ENCODE assay signal across 8 cellular contexts in genomic region chr9:38392235-38393127, GRCh38. TPM values are rescaled to one million over a fixed set of nuclear protein-coding genes. Genes with fewer than 3 reads are reported as not detected.
DNase-seq lines count a peak whose midpoint lies in the region; ATAC-seq and TF ChIP-seq lines count a peak whose summit lies in the region.

Gene ALDH1B1, plus strand, starts transcription at chr9:38392702. Its CDS starts 3,047 bp downstream, at chr9:38395749.

- no peaks in the 10 kb centered on the region for H3K9me3 Mint-ChIP-seq in activated naive CD4-positive, alpha-beta T cell treated with anti-CD3 and anti-CD28 coated beads, Interleukin-2, amount 10 ng/mL, durations not matched to agents 7 days and 5 days
- H3K9me3 Mint-ChIP-seq in glutamatergic neuron (ENCODE audit: unreplicated experiment) (peaks cover 2% of the 10 kb centered on the region), osteocyte (ENCODE audit: unreplicated experiment) (no peaks in the 10 kb centered on the region)

- TF ChIP-seq CTCF in glutamatergic neuron (IDR thresholded peaks at IDR 0.05; ENCODE audit: partially characterized antibody, unreplicated experiment) (no peak), osteocyte (IDR thresholded peaks at IDR 0.05) (peak; percentile 15), tibial artery (IDR thresholded peaks at IDR 0.05) (peak in 1 of 2 experiments; percentile 16)

- CTCF ChIA-PET in activated naive CD4-positive, alpha-beta T cell treated with anti-CD3 and anti-CD28 coated beads, Interleukin-2, amount 10 ng/mL, durations not matched to agents 7 days and 5 days (lab: Charles Lee), result interaction anchor here (0.8 to 1.5 kb wide), 2 partner anchors 53 to 479 kb away, joined by 3 to 5 read pairs; no protein-coding TSS in a partner anchor

- H3K4me1 Mint-ChIP-seq in activated naive CD4-positive, alpha-beta T cell treated with anti-CD3 and anti-CD28 coated beads, Interleukin-2, amount 10 ng/mL, durations not matched to agents 7 days and 5 days, result peaks cover 15% of the 10 kb centered on the region
- H3K4me1 Mint-ChIP-seq in glutamatergic neuron (ENCODE audit: low read depth, unreplicated experiment), result no peaks in the 10 kb centered on the region
- H3K4me1 Mint-ChIP-seq in osteocyte (ENCODE audit: unreplicated experiment), result peaks cover 19% of the 10 kb centered on the region

- H3K4me3 Mint-ChIP-seq in activated naive CD4-positive, alpha-beta T cell treated with anti-CD3 and anti-CD28 coated beads, Interleukin-2, amount 10 ng/mL, durations not matched to agents 7 days and 5 days, result peak within 1 kb of the TSS; percentile 87
- peak within 1 kb of the TSS; percentile 96 for H3K4me3 Mint-ChIP-seq in glutamatergic neuron (ENCODE audit: unreplicated experiment)
- H3K4me3 Mint-ChIP-seq in osteocyte (ENCODE audit: unreplicated experiment), result peak within 1 kb of the TSS; percentile 79

- intact Hi-C loops in tibial artery (cut with DNase I; ENCODE audit: low total_unique reads), result no loop called here

- H3K27ac ChIP-seq in tibial artery, result peak within 1 kb of the TSS; percentile 91 to 97

- peaks cover 15% of the 10 kb centered on the region for H3K36me3 Mint-ChIP-seq in activated naive CD4-positive, alpha-beta T cell treated with anti-CD3 and anti-CD28 coated beads, Interleukin-2, amount 10 ng/mL, durations not matched to agents 7 days and 5 days
- peaks cover 7% of the 10 kb centered on the region for H3K36me3 Mint-ChIP-seq in glutamatergic neuron (ENCODE audit: unreplicated experiment)
- peaks cover 12% of the 10 kb centered on the region for H3K36me3 Mint-ChIP-seq in osteocyte (ENCODE audit: unreplicated experiment)

- ATAC-seq in GM21825 (IDR thresholded peaks at IDR 0.05; ENCODE audit: unreplicated experiment), result peak; percentile 99

- peak; percentile 66 for DNase-seq in GDM1 (lab: John Stamatoyannopoulos, UW)
- peak; percentile 74 to 77 for DNase-seq in Kasumi-1 (lab: John Stamatoyannopoulos, UW)
- DNase-seq in SK-N-DZ (ENCODE audit: low spot score), result peak; percentile 86
- DNase-seq in activated naive CD4-positive, alpha-beta T cell treated with anti-CD3 and anti-CD28 coated beads, Interleukin-2, amount 10 ng/mL, durations not matched to agents 7 days and 5 days, result peak; percentile 81
- DNase-seq in glutamatergic neuron, result peak; percentile 90
- peak; percentile 92 for DNase-seq in osteocyte (ENCODE audit: extremely low spot score, unreplicated experiment)
- peak; percentile 79 to 94 for DNase-seq in tibial artery

- H3K27me3 ChIP-seq in tibial artery, result no peaks in the 10 kb centered on the region

- H3K9me3 ChIP-seq in tibial artery, result no peaks in the 10 kb centered on the region

- H3K27me3 Mint-ChIP-seq in activated naive CD4-positive, alpha-beta T cell treated with anti-CD3 and anti-CD28 coated beads, Interleukin-2, amount 10 ng/mL, durations not matched to agents 7 days and 5 days, result peaks cover 32% of the 10 kb centered on the region
- peaks cover 7% of the 10 kb centered on the region for H3K27me3 Mint-ChIP-seq in glutamatergic neuron (ENCODE audit: unreplicated experiment)
- H3K27me3 Mint-ChIP-seq in osteocyte (ENCODE audit: unreplicated experiment), result no peaks in the 10 kb centered on the region

- peak within 1 kb of the TSS; percentile 85 for H3K27ac Mint-ChIP-seq in activated naive CD4-positive, alpha-beta T cell treated with anti-CD3 and anti-CD28 coated beads, Interleukin-2, amount 10 ng/mL, durations not matched to agents 7 days and 5 days
- H3K27ac Mint-ChIP-seq in glutamatergic neuron (ENCODE audit: unreplicated experiment) (peak within 1 kb of the TSS; percentile 40), osteocyte (ENCODE audit: unreplicated experiment) (peak within 1 kb of the TSS; percentile 83)

- H3K4me1 ChIP-seq in tibial artery, result peaks cover 0 to 94% (median 67%) of the 10 kb centered on the region in 4 donors

- H3K36me3 ChIP-seq in tibial artery, result peaks cover 20 to 29% (median 27%) of the 10 kb centered on the region in 3 donors

- H3K4me3 ChIP-seq in tibial artery, result peak within 1 kb of the TSS; percentile 86 to 93

RNA-seq across cellular contexts. Expression of gene ALDH1B1, which starts in this region (rescaled TPM):
- 57.0 and 60.9 TPM in 2 replicates for polyA plus RNA-seq in SK-N-DZ (2014; cell fraction: cytosol; rRNA removed)
- 16.7 and 20.8 TPM in 2 replicates for polyA plus RNA-seq in SK-N-DZ (2014; cell fraction: nucleus; rRNA removed)
- total RNA-seq in glutamatergic neuron (ENCODE audit: unreplicated experiment) (15.3 TPM), osteocyte (10.5 and 10.7 TPM in 2 replicates)

Comparison
In these comparisons a context has a peak if more than half of its experiments do, and no peak if none do; other contexts are left out.
1. Peak in every context shown above with its lines: DNase-seq, ATAC-seq, H3K4me3 ChIP-seq and H3K27ac ChIP-seq.